In the genomic region with DNA sequence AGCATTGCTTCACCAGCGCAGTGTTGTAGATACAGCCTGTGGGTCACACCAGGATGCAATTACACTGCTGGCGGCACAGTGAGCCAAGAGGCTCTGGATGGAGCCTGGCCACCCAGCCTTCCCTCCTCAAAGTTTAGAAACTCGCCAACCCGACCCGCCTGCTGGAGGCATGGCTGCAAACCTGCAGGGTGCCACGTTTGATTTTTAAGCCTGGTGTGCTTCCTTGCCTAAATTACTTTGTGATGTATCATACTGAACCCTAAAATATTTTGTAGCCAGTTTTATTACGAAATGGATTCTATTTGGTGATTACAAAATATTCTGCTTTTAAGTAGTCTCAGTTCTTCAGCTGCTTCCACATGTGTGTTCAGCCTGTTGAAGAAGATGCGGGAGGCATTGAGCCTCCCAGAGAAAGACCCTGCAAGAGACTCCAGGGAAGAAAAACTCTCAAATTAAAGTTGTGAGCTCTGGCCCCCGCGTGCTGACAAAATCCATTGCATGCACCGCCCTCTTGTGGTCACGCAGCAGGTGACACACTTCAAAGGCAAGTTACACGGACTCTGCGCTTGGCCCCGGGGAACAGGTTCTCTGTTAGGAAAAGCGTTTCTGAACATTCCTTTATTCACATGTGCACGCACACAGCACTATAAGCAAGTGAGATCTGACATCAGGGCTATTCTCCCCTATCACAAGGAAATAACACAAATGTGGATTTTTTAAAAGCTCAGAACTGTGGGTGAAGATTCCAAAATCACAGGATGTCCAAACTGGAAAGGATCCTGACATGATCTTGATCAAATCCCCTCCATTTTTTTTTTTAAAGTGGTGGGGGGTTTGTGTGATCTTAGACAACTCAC, we compare ENCODE assay signal across 8 cellular contexts.
DNase-seq lines count a peak whose midpoint lies in the region; ATAC-seq and TF ChIP-seq lines count a peak whose summit lies in the region.

No MANE protein-coding gene starts in this region.

- WGBS in adrenal gland, 4 donors, result 25 to 37% (median 26%) methylated on average over 14 to 17 of the region's 17 CpGs
- 25 to 29% methylated on average over 17 of the region's 17 CpGs for WGBS in sigmoid colon, 2 donors

- intact Hi-C loops in adrenal gland (cut with DNase I) (loop anchor here (5.0 to 10.0 kb wide), 3 partner anchors 263 to 430 kb away; no protein-coding TSS in a partner anchor), sigmoid colon (cut with DNase I) (loop anchor here (1.0 to 10.0 kb wide), 4 partner anchors 43 to 414 kb away; no protein-coding TSS in a partner anchor)

- TF ChIP-seq POLR2A in adrenal gland (IDR thresholded peaks at IDR 0.05) (no peak), sigmoid colon (IDR thresholded peaks at IDR 0.05) (no peak)

- DNase-seq in DMS79 treated with DMSO at 0.1 percent for 48 hours (lab: John Stamatoyannopoulos, UW) (peak; percentile 33), LoVo (ENCODE audit: low spot score) (peak; percentile 69), SKM-1 treated with dmso at 0.1 percent for 144 hours (lab: John Stamatoyannopoulos, UW; ENCODE audit: unreplicated experiment) (peak; percentile 44), adrenal gland (peak; percentile 44 to 86 (median 69)), right atrium auricular region (ENCODE audit: low spot score) (peak; percentile 80), sigmoid colon (peak; percentile 88)

- H3K27me3 ChIP-seq in adrenal gland (no peaks in the 10 kb centered on the region), right atrium auricular region (no peaks in the 10 kb centered on the region), sigmoid colon (no peaks in the 10 kb centered on the region)

- no peaks in the 10 kb centered on the region for H3K4me1 ChIP-seq in adrenal gland (replicated peaks in 1 of 2)
- no peaks in the 10 kb centered on the region for H3K4me1 ChIP-seq in right atrium auricular region
- peaks cover 0 to 17% (median 10%) of the 10 kb centered on the region in 4 donors for H3K4me1 ChIP-seq in sigmoid colon

- no peak overlapping the region for H3K27ac ChIP-seq in adrenal gland
- H3K27ac ChIP-seq in right atrium auricular region, result peak overlapping the region; percentile 12 to 45
- H3K27ac ChIP-seq in sigmoid colon, result peak overlapping the region; percentile 27 to 53 (median 44)

- H3K9me3 ChIP-seq in adrenal gland (replicated peaks in 1 of 3) (no peaks in the 10 kb centered on the region), right atrium auricular region (peaks cover 0 to 8% of the 10 kb centered on the region in 2 donors), sigmoid colon (no peaks in the 10 kb centered on the region)

- H3K4me3 ChIP-seq in adrenal gland (no peak overlapping the region), right atrium auricular region (no peak overlapping the region), sigmoid colon (no peak overlapping the region)

- TF ChIP-seq CTCF in adrenal gland (IDR thresholded peaks at IDR 0.05), result peak; percentile 74 to 92 (median 88)
- peak; percentile 79 to 90 for TF ChIP-seq CTCF in right atrium auricular region (IDR thresholded peaks at IDR 0.05)
- TF ChIP-seq CTCF in sigmoid colon (IDR thresholded peaks at IDR 0.05), result peak; percentile 77 to 92 (median 86)

- no peak for TF ChIP-seq EP300 in sigmoid colon (IDR thresholded peaks at IDR 0.05)

- H3K36me3 ChIP-seq in adrenal gland (replicated peaks in 1 of 2), result no peaks in the 10 kb centered on the region
- H3K36me3 ChIP-seq in right atrium auricular region, result no peaks in the 10 kb centered on the region
- no peaks in the 10 kb centered on the region for H3K36me3 ChIP-seq in sigmoid colon

- ATAC-seq in GM19324 (IDR thresholded peaks at IDR 0.05; ENCODE audit: low FRiP score, unreplicated experiment) (no peak), HG03521 (IDR thresholded peaks at IDR 0.05; ENCODE audit: unreplicated experiment) (no peak)

Comparison
In these comparisons a context has a peak if more than half of its experiments do, and no peak if none do; other contexts are left out.
1. DNase-seq: peak in every context shown above with its lines; median percentile 88 in sigmoid colon; 80 in right atrium auricular region; 69 in LoVo; 69 in adrenal gland; 44 in SKM-1 treated with dmso at 0.1 percent for 144 hours; 33 in DMS79 treated with DMSO at 0.1 percent for 48 hours.
2. H3K27ac ChIP-seq: peak in right atrium auricular region (2 of 2) and sigmoid colon (4 of 4); none in adrenal gland (0 of 5).
3. Peak in every context shown above with its lines, with median percentiles within 50 percentile points of each other: CTCF ChIP-seq.